Comparison of ENCODE assay signal across 14 cellular contexts in the genomic region with DNA sequence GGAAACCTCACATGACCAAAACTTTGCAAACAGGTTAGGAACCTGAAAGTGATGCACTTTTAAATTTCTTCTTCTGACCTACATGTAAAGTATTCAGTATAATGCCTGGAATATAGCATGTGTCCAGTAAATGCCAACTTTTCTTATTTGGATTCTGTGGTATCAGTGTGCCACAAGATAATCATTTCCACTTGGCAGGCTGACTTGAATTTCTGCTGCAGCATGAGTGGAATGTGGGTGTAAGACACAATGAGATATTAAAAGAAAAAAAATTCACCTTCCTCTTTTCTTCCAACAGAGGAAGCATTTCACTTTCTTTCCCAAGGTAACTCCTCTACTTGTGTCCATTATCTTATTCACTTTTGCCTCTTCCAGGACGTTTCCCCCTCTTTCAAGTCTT.
DNase-seq lines count a peak whose midpoint lies in the region; ATAC-seq and TF ChIP-seq lines count a peak whose summit lies in the region.
"Had no signal": no experiment of that assay in that cellular context is flagged by ENCODE, and none has a peak within 500 bp of the region (broad histone marks: within the 10 kb centered on the region; RNA-seq: fewer than 3 reads in every experiment).

No MANE protein-coding gene starts in this region.

- peaks cover 6% of the 10 kb centered on the region for H3K4me1 ChIP-seq in osteoblast (ENCODE audit: insufficient read depth, low read length)
- H3K4me1 ChIP-seq: BLaER1 treated with 17β-estradiol and CSF1 and Interleukin-3, amounts not matched to agents 10 nM and 100 nM; HAP-1 had no signal

- H2AFZ ChIP-seq in osteoblast (ENCODE audit: low read length): no peak overlapping the region

- no peaks in the 10 kb centered on the region for H3K9me3 ChIP-seq in osteoblast (ENCODE audit: low read depth, low read length)

- no peak for TF ChIP-seq CTCF in choroid plexus epithelial cell (conservative IDR thresholded peaks at IDR 0.05; ENCODE audit: low read depth, low read length)
- no peak for TF ChIP-seq CTCF in osteoblast (IDR thresholded peaks at IDR 0.05; ENCODE audit: extremely low read depth, low read depth, low read length)

- ATAC-seq in GM18520 (IDR thresholded peaks at IDR 0.05; ENCODE audit: unreplicated experiment): no peak
- no peak for ATAC-seq in HG03342 (IDR thresholded peaks at IDR 0.05; ENCODE audit: unreplicated experiment)
- ATAC-seq: GM12878 had no signal

- H4K20me1 ChIP-seq in osteoblast (ENCODE audit: insufficient read depth, low read length): no peaks in the 10 kb centered on the region
- H4K20me1 ChIP-seq: BLaER1 treated with 17β-estradiol and CSF1 and Interleukin-3, amounts not matched to agents 10 nM and 100 nM had no signal

- DNase-seq in EH (ENCODE audit: low read depth) (peak; percentile 27), OCI-M1 (lab: John Stamatoyannopoulos, UW) (peak; percentile 0), choroid plexus epithelial cell (ENCODE audit: low read depth) (peak; percentile 13), osteoblast (ENCODE audit: insufficient read length, low spot score, missing footprints) (no peak), foreskin melanocyte (no peak)
- DNase-seq in stimulated activated CD4-positive, alpha-beta T cell treated with anti-CD3 and anti-CD28 coated beads, Interleukin-1b, Interleukin-23, amount 100 ng/mL, for 48 hours: no peak
- DNase-seq: 8988T; CD4-positive, CD25-positive, alpha-beta regulatory T cell; DMS53 had no signal

- H3K27me3 ChIP-seq in osteoblast (ENCODE audit: insufficient read depth, low read length): no peaks in the 10 kb centered on the region
- H3K27me3 ChIP-seq: BLaER1 treated with 17β-estradiol and CSF1 and Interleukin-3, amounts not matched to agents 10 nM and 100 nM had no signal

- H3K36me3 ChIP-seq in osteoblast (ENCODE audit: insufficient read depth, low read length): no peaks in the 10 kb centered on the region
- H3K36me3 ChIP-seq: HAP-1 had no signal

- no peak overlapping the region for H3K4me3 ChIP-seq in choroid plexus epithelial cell (ENCODE audit: low read depth, low read length)
- H3K4me3 ChIP-seq in osteoblast (ENCODE audit: insufficient read depth, low read length): no peak overlapping the region
- H3K4me3 ChIP-seq: BLaER1 treated with 17β-estradiol and CSF1 and Interleukin-3, amounts not matched to agents 10 nM and 100 nM; GM12878; HAP-1 had no signal

- no peaks in the 10 kb centered on the region for H3K79me2 ChIP-seq in osteoblast (ENCODE audit: insufficient read depth, low read length)

- peak overlapping the region; percentile 5 for H3K4me2 ChIP-seq in osteoblast (ENCODE audit: insufficient read depth, low read length)
- H3K4me2 ChIP-seq: BLaER1 treated with 17β-estradiol and CSF1 and Interleukin-3, amounts not matched to agents 10 nM and 100 nM had no signal

- no peak overlapping the region for H3K27ac ChIP-seq in osteoblast (ENCODE audit: low read depth, low read length)
- H3K27ac ChIP-seq: BLaER1 treated with 17β-estradiol and CSF1 and Interleukin-3, amounts not matched to agents 10 nM and 100 nM had no signal

Comparison
In these comparisons a context has a peak if more than half of its experiments do, and no peak if none do; other contexts are left out.
1. DNase-seq: peak in EH (single experiment), OCI-M1 (single experiment) and choroid plexus epithelial cell (single experiment); none in osteoblast (single experiment), stimulated activated CD4-positive, alpha-beta T cell treated with anti-CD3 and anti-CD28 coated beads, Interleukin-1b, Interleukin-23, amount 100 ng/mL, for 48 hours (single experiment) and foreskin melanocyte (single experiment).